Comparison of ENCODE assay signal across 10 cellular contexts in genomic region chr22:37815593-37815992, GRCh38. TPM values are rescaled to one million over a fixed set of nuclear protein-coding genes. Genes with fewer than 3 reads are reported as not detected.
"Had no signal": no experiment of that assay in that cellular context is flagged by ENCODE, and none has a peak within 500 bp of the region (broad histone marks: within the 10 kb centered on the region; RNA-seq: fewer than 3 reads in every experiment).

No MANE protein-coding gene starts in this region.

- H3K4me3 ChIP-seq: GM23248 had no signal

- H3K27ac ChIP-seq: GM23248 had no signal

- H3K27ac Mint-ChIP-seq: H9, HFFc6, IgD-negative memory B cell had no signal

- H3K4me3 Mint-ChIP-seq: H9, HFFc6, IgD-negative memory B cell had no signal

- FAIRE-seq: H54, HTR-8/SVneo had no signal

- H3K36me3 Mint-ChIP-seq: IgD-negative memory B cell had no signal

- H3K9me3 Mint-ChIP-seq: H9, HFFc6, IgD-negative memory B cell had no signal

- H3K9ac ChIP-seq: GM23248 had no signal

- DNase-seq: GM23248, GOT3, H9, HCEC 1CT, HFFc6, KG1 had no signal

- H2AFZ ChIP-seq: GM23248 had no signal

RNA-seq across cellular contexts. Expression of gene GALR3, which starts 7.6 kb away (rescaled TPM):
- total RNA-seq: GM23248, HFFc6, HT-29 had no signal
- polyA plus RNA-seq: GM23248, IgD-negative memory B cell had no signal
